In the genomic region with DNA sequence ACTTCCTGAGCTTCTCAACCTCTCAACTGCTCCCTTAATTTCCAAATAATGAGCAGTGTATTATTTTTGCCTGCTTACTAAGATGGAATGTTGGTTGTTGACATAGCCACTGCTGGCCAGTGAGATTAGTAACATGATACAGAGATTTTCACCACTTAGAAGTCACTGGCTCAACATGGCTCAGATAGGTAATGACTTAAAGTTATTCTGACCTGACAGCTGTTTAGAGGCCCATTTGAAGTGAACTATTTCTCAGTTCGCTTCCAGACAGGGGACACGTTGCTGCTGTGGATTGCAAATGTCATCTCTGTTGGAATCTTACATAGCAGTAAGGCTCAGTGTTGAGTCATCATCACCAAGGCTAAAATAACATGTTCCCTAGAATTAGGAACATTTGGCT, we compare ENCODE assay signal across 11 cellular contexts.
DNase-seq lines count a peak whose midpoint lies in the region; ATAC-seq and TF ChIP-seq lines count a peak whose summit lies in the region.
"Had no signal": no experiment of that assay in that cellular context is flagged by ENCODE, and none has a peak within 500 bp of the region (broad histone marks: within the 10 kb centered on the region; RNA-seq: fewer than 3 reads in every experiment).

No MANE protein-coding gene starts in this region.

- H3K36me3 ChIP-seq in muscle layer of duodenum (ENCODE audit: control insufficient read depth in 1 of 2, insufficient read depth in 2 of 2, low read length in 2 of 2), result no peaks in the 10 kb centered on the region

- ATAC-seq in GM21723 (IDR thresholded peaks at IDR 0.05; ENCODE audit: unreplicated experiment), result no peak

- H3K27ac ChIP-seq in muscle layer of duodenum (ENCODE audit: low read length), result peak overlapping the region; percentile 70

- H3K36me3 Mint-ChIP-seq in IgD-negative memory B cell (peaks cover under 1% of the 10 kb centered on the region), chondrocyte (ENCODE audit: low read depth) (no peaks in the 10 kb centered on the region)
- H3K36me3 Mint-ChIP-seq: activated naive CD8-positive, alpha-beta T cell treated with anti-CD3 and anti-CD28 coated beads, Interleukin-2, amount 10 ng/mL, durations not matched to agents 7 days and 5 days had no signal

- TF ChIP-seq CTCF in chondrocyte (IDR thresholded peaks at IDR 0.05), result no peak

- peak; percentile 47 for DNase-seq in AG08396 (ENCODE audit: low spot score)
- DNase-seq in chondrocyte (ENCODE audit: low spot score), result no peak
- no peak for DNase-seq in SKM-1 (lab: John Stamatoyannopoulos, UW; ENCODE audit: unreplicated experiment)
- no peak for DNase-seq in G401 (ENCODE audit: low spot score)
- no peak for DNase-seq in NCI-H2029 treated with DMSO at 0.1 percent for 48 hours (lab: John Stamatoyannopoulos, UW)
- DNase-seq: activated naive CD8-positive, alpha-beta T cell treated with anti-CD3 and anti-CD28 coated beads, Interleukin-2, amount 10 ng/mL, durations not matched to agents 7 days and 5 days; COR-L47; NCI-H187 treated with DMSO at 0.1 percent for 48 hours had no signal

- no peaks in the 10 kb centered on the region for H3K27me3 Mint-ChIP-seq in IgD-negative memory B cell
- no peaks in the 10 kb centered on the region for H3K27me3 Mint-ChIP-seq in chondrocyte (ENCODE audit: low read depth)
- H3K27me3 Mint-ChIP-seq: activated naive CD8-positive, alpha-beta T cell treated with anti-CD3 and anti-CD28 coated beads, Interleukin-2, amount 10 ng/mL, durations not matched to agents 7 days and 5 days had no signal

- peaks cover 0 to 3% (median 0%) of the 10 kb centered on the region in 3 donors for H3K4me1 Mint-ChIP-seq in IgD-negative memory B cell
- H3K4me1 Mint-ChIP-seq in chondrocyte (ENCODE audit: low read depth), result peaks cover 46% of the 10 kb centered on the region
- H3K4me1 Mint-ChIP-seq: activated naive CD8-positive, alpha-beta T cell treated with anti-CD3 and anti-CD28 coated beads, Interleukin-2, amount 10 ng/mL, durations not matched to agents 7 days and 5 days had no signal

- no peaks in the 10 kb centered on the region for H3K27me3 ChIP-seq in muscle layer of duodenum (ENCODE audit: low read depth, low read length)

- H3K4me3 ChIP-seq in muscle layer of duodenum (ENCODE audit: low read depth in 1 of 2, low read length in 2 of 2), result no peak overlapping the region

- H3K4me3 Mint-ChIP-seq in IgD-negative memory B cell, result no peak overlapping the region
- H3K4me3 Mint-ChIP-seq in chondrocyte (ENCODE audit: unreplicated experiment), result no peak overlapping the region
- H3K4me3 Mint-ChIP-seq: activated naive CD8-positive, alpha-beta T cell treated with anti-CD3 and anti-CD28 coated beads, Interleukin-2, amount 10 ng/mL, durations not matched to agents 7 days and 5 days had no signal

- peaks cover 4 to 9% of the 10 kb centered on the region in 2 donors for H3K9me3 ChIP-seq in muscle layer of duodenum (ENCODE audit: control insufficient read depth in 1 of 2, low read length in 2 of 2)

- H3K9me3 Mint-ChIP-seq in IgD-negative memory B cell, result peaks cover 0 to 15% (median 5%) of the 10 kb centered on the region in 3 donors
- H3K9me3 Mint-ChIP-seq in chondrocyte (ENCODE audit: low read depth), result peaks cover 19% of the 10 kb centered on the region

- H3K4me1 ChIP-seq in muscle layer of duodenum (ENCODE audit: control insufficient read depth in 1 of 2, insufficient read depth in 2 of 2, low read length in 2 of 2), result no peaks in the 10 kb centered on the region

- H3K27ac Mint-ChIP-seq in IgD-negative memory B cell (peak overlapping the region in 2 of 3 donors; percentile 9 to 15), chondrocyte (ENCODE audit: unreplicated experiment) (peak overlapping the region; percentile 86)
- H3K27ac Mint-ChIP-seq: activated naive CD8-positive, alpha-beta T cell treated with anti-CD3 and anti-CD28 coated beads, Interleukin-2, amount 10 ng/mL, durations not matched to agents 7 days and 5 days had no signal

- in situ Hi-C loops in G401 (cut with HindIII; ENCODE audit: low sequenced_read_pairs), result no loop called here
